In genomic region chr11:67507242-67507890, GRCh38 we compare ENCODE assay signal across 8 cellular contexts. TPM values are rescaled to one million over a fixed set of nuclear protein-coding genes. Genes with fewer than 3 reads are reported as not detected.
A peak's percentile ranks its signal among the peaks of the same experiment; 100 is the strongest.
DNase-seq lines count a peak whose midpoint lies in the region; ATAC-seq and TF ChIP-seq lines count a peak whose summit lies in the region.

No MANE protein-coding gene starts in this region.

- WGBS in ovary, 3 donors = 34 to 37% (median 36%) methylated on average over 19 to 34 of the region's 34 CpGs

- CTCF ChIA-PET in Calu3 (lab: Charles Lee) = no interaction called here

- no peaks in the 10 kb centered on the region for H3K9me3 ChIP-seq in ovary

- H3K27ac ChIP-seq in ovary = peak overlapping the region; percentile 63 to 79

- no peaks in the 10 kb centered on the region for H3K27me3 ChIP-seq in ovary

- peaks cover 13% of the 10 kb centered on the region for H3K4me1 ChIP-seq in ovary (ENCODE audit: insufficient read depth)

- ATAC-seq in GM21360 (IDR thresholded peaks at IDR 0.05; ENCODE audit: unreplicated experiment) (no peak), GM21526 (IDR thresholded peaks at IDR 0.05; ENCODE audit: low FRiP score, unreplicated experiment) (no peak)

- H3K36me3 Mint-ChIP-seq in Calu3 (ENCODE audit: insufficient read depth, unreplicated experiment) = peaks cover 66% of the 10 kb centered on the region
- H3K36me3 Mint-ChIP-seq in activated T-helper 1 cell treated with anti-CD3 and anti-CD28 coated beads, Interleukin-12 subunit alpha, Interleukin-12 subunit beta, Interleukin-2, Interleukin-4 antibody, amounts not matched to agents 30 ng/mL and 10 ng/mL and 1 ng/mL, durations not matched to agents 14 hours and 24 hours and 36 hours (ENCODE audit: low read depth) = peaks cover 14% of the 10 kb centered on the region

- peaks cover 31% of the 10 kb centered on the region for H3K4me1 Mint-ChIP-seq in Calu3 (ENCODE audit: low read depth, unreplicated experiment)
- peaks cover 42% of the 10 kb centered on the region for H3K4me1 Mint-ChIP-seq in activated T-helper 1 cell treated with anti-CD3 and anti-CD28 coated beads, Interleukin-12 subunit alpha, Interleukin-12 subunit beta, Interleukin-2, Interleukin-4 antibody, amounts not matched to agents 30 ng/mL and 10 ng/mL and 1 ng/mL, durations not matched to agents 14 hours and 24 hours and 36 hours (ENCODE audit: low read depth)

- TF ChIP-seq CTCF in Calu3 (IDR thresholded peaks at IDR 0.05; ENCODE audit: unreplicated experiment) (no peak), ovary (IDR thresholded peaks at IDR 0.05) (no peak)

- no peaks in the 10 kb centered on the region for H3K9me3 Mint-ChIP-seq in Calu3 (ENCODE audit: low read depth, unreplicated experiment)
- no peaks in the 10 kb centered on the region for H3K9me3 Mint-ChIP-seq in activated T-helper 1 cell treated with anti-CD3 and anti-CD28 coated beads, Interleukin-12 subunit alpha, Interleukin-12 subunit beta, Interleukin-2, Interleukin-4 antibody, amounts not matched to agents 30 ng/mL and 10 ng/mL and 1 ng/mL, durations not matched to agents 14 hours and 24 hours and 36 hours

- intact Hi-C loops in Calu3 (cut with micrococcal nuclease; ENCODE audit: unreplicated experiment) (loop anchor here (2.0 to 10.0 kb wide), 3 partner anchors 75 to 153 kb away; partner anchors contain the start of genes GSTP1, POLD4 and RPS6KB2), ovary (cut with DNase I) (loop anchor here in 3 of 4 donors (2.0 to 10.0 kb wide), 4 partner anchors 63 to 110 kb away; partner anchors contain the start of genes PPP1CA (in 2 of the 3), CORO1B (in 1 of the 3) and TBC1D10C (in 1 of the 3))
- intact Hi-C loops in activated T-helper 1 cell treated with anti-CD3 and anti-CD28 coated beads, Interleukin-12 subunit alpha, Interleukin-12 subunit beta, Interleukin-2, Interleukin-4 antibody, amounts not matched to agents 30 ng/mL and 10 ng/mL and 1 ng/mL, durations not matched to agents 14 hours and 24 hours and 36 hours (cut with micrococcal nuclease) = loop anchor here (2.0 to 5.0 kb wide), 4 partner anchors 220 to 297 kb away; partner anchors contain the start of genes ANKRD13D and GRK2

- peaks cover 13% of the 10 kb centered on the region for H3K27me3 Mint-ChIP-seq in Calu3 (ENCODE audit: unreplicated experiment)
- no peaks in the 10 kb centered on the region for H3K27me3 Mint-ChIP-seq in activated T-helper 1 cell treated with anti-CD3 and anti-CD28 coated beads, Interleukin-12 subunit alpha, Interleukin-12 subunit beta, Interleukin-2, Interleukin-4 antibody, amounts not matched to agents 30 ng/mL and 10 ng/mL and 1 ng/mL, durations not matched to agents 14 hours and 24 hours and 36 hours (ENCODE audit: insufficient read depth)

- H3K4me3 ChIP-seq in ovary = peak overlapping the region; percentile 80

- no peak for TF ChIP-seq EP300 in ovary (IDR thresholded peaks at IDR 0.05)

- H3K4me3 Mint-ChIP-seq in Calu3 (ENCODE audit: low read depth, unreplicated experiment) = peak overlapping the region; percentile 91
- peak overlapping the region; percentile 92 for H3K4me3 Mint-ChIP-seq in activated T-helper 1 cell treated with anti-CD3 and anti-CD28 coated beads, Interleukin-12 subunit alpha, Interleukin-12 subunit beta, Interleukin-2, Interleukin-4 antibody, amounts not matched to agents 30 ng/mL and 10 ng/mL and 1 ng/mL, durations not matched to agents 14 hours and 24 hours and 36 hours

- DNase-seq in Calu3 (no peak), HuH-7 (ENCODE audit: low spot score) (peak; percentile 95), glomerular visceral epithelial cell (ENCODE audit: extremely low spot score) (peak; percentile 77), ovary (peak in 1 of 5 donors; percentile 27), activated gamma-delta T cell (lab: John Stamatoyannopoulos, UW) (no peak)
- DNase-seq in activated T-helper 1 cell treated with anti-CD3 and anti-CD28 coated beads, Interleukin-12 subunit alpha, Interleukin-12 subunit beta, Interleukin-2, Interleukin-4 antibody, amounts not matched to agents 30 ng/mL and 10 ng/mL and 1 ng/mL, durations not matched to agents 14 hours and 24 hours and 36 hours (ENCODE audit: low spot score) = no peak

- H3K36me3 ChIP-seq in ovary = no peaks in the 10 kb centered on the region

- TF ChIP-seq POLR2A in ovary (IDR thresholded peaks at IDR 0.05) = no peak

- peak overlapping the region; percentile 99 for H3K27ac Mint-ChIP-seq in Calu3 (ENCODE audit: unreplicated experiment)
- H3K27ac Mint-ChIP-seq in activated T-helper 1 cell treated with anti-CD3 and anti-CD28 coated beads, Interleukin-12 subunit alpha, Interleukin-12 subunit beta, Interleukin-2, Interleukin-4 antibody, amounts not matched to agents 30 ng/mL and 10 ng/mL and 1 ng/mL, durations not matched to agents 14 hours and 24 hours and 36 hours = peak overlapping the region; percentile 93

- BruUV-seq in Calu3 (replicated peaks; lab: Mats Ljungman, UMichigan) = TSS peak; percentile 83

RNA-seq across cellular contexts. Expression of gene CDK2AP2, which starts 0.6 kb away (rescaled TPM):
- total RNA-seq in Calu3 (2022) = 59.7 and 64.7 TPM in 2 replicates
- total RNA-seq in activated T-helper 1 cell treated with anti-CD3 and anti-CD28 coated beads, Interleukin-12 subunit alpha, Interleukin-12 subunit beta, Interleukin-2, Interleukin-4 antibody, amounts not matched to agents 30 ng/mL and 10 ng/mL and 1 ng/mL, durations not matched to agents 14 hours and 24 hours and 36 hours = 107 and 115 TPM in 2 replicates
- 10 to 100 TPM; 15.8 to 66.1 (median 34.6) TPM for total RNA-seq in ovary
- 10 to 100 TPM in 1 of 2 donors, 1 to 10 TPM in 1; 3.8 to 35.9 TPM for polyA plus RNA-seq in ovary

RNA-seq across cellular contexts. Expression of gene PITPNM1, which starts 2.2 kb away (rescaled TPM):
- total RNA-seq in Calu3 (2022) (70.5 and 84.1 TPM in 2 replicates), ovary (10 to 100 TPM in 3 of 7 donors, 1 to 10 TPM in 4; 3.1 to 77.2 (median 9.5) TPM)
- 138 and 140 TPM in 2 replicates for total RNA-seq in activated T-helper 1 cell treated with anti-CD3 and anti-CD28 coated beads, Interleukin-12 subunit alpha, Interleukin-12 subunit beta, Interleukin-2, Interleukin-4 antibody, amounts not matched to agents 30 ng/mL and 10 ng/mL and 1 ng/mL, durations not matched to agents 14 hours and 24 hours and 36 hours
- 1 to 10 TPM; 5.3 to 6.1 TPM for polyA plus RNA-seq in ovary

RNA-seq across cellular contexts. Expression of gene CABP2, which starts 15.9 kb away (rescaled TPM):
- not detected in 2 replicates for total RNA-seq in Calu3 (2022)
- not detected in 2 replicates for total RNA-seq in activated T-helper 1 cell treated with anti-CD3 and anti-CD28 coated beads, Interleukin-12 subunit alpha, Interleukin-12 subunit beta, Interleukin-2, Interleukin-4 antibody, amounts not matched to agents 30 ng/mL and 10 ng/mL and 1 ng/mL, durations not matched to agents 14 hours and 24 hours and 36 hours
- total RNA-seq in ovary = not detected
- polyA plus RNA-seq in ovary = not detected

RNA-seq across cellular contexts. Expression of gene AIP, which starts 24.5 kb away (rescaled TPM):
- total RNA-seq in Calu3 (2022) (44.0 and 48.4 TPM in 2 replicates), ovary (100 to 1,000 TPM in 1 of 7 donors, 10 to 100 TPM in 6; 49.1 to 103 (median 65.4) TPM)
- 200 and 203 TPM in 2 replicates for total RNA-seq in activated T-helper 1 cell treated with anti-CD3 and anti-CD28 coated beads, Interleukin-12 subunit alpha, Interleukin-12 subunit beta, Interleukin-2, Interleukin-4 antibody, amounts not matched to agents 30 ng/mL and 10 ng/mL and 1 ng/mL, durations not matched to agents 14 hours and 24 hours and 36 hours
- 100 to 1,000 TPM in 1 of 2 donors, 10 to 100 TPM in 1; 33.5 to 114 TPM for polyA plus RNA-seq in ovary

RNA-seq across cellular contexts. Expression of gene TMEM134, which starts 38.3 kb away (rescaled TPM):
- total RNA-seq in Calu3 (2022) (31.9 and 33.2 TPM in 2 replicates), ovary (10 to 100 TPM; 37.6 to 69.8 (median 44.8) TPM)
- total RNA-seq in activated T-helper 1 cell treated with anti-CD3 and anti-CD28 coated beads, Interleukin-12 subunit alpha, Interleukin-12 subunit beta, Interleukin-2, Interleukin-4 antibody, amounts not matched to agents 30 ng/mL and 10 ng/mL and 1 ng/mL, durations not matched to agents 14 hours and 24 hours and 36 hours = 55.1 and 61.4 TPM in 2 replicates
- polyA plus RNA-seq in ovary = 10 to 100 TPM in 1 of 2 donors, 1 to 10 TPM in 1; 2.7 to 44.3 TPM

Comparison
In these comparisons a context has a peak if more than half of its experiments do, and no peak if none do; other contexts are left out.
1. DNase-seq: peak in HuH-7 (single experiment) and glomerular visceral epithelial cell (single experiment); none in Calu3 (single experiment), activated T-helper 1 cell treated with anti-CD3 and anti-CD28 coated beads, Interleukin-12 subunit alpha, Interleukin-12 subunit beta, Interleukin-2, Interleukin-4 antibody, amounts not matched to agents 30 ng/mL and 10 ng/mL and 1 ng/mL, durations not matched to agents 14 hours and 24 hours and 36 hours (single experiment) and activated gamma-delta T cell (single experiment).